Comparison of ENCODE assay signal across 11 cellular contexts in the genomic region with DNA sequence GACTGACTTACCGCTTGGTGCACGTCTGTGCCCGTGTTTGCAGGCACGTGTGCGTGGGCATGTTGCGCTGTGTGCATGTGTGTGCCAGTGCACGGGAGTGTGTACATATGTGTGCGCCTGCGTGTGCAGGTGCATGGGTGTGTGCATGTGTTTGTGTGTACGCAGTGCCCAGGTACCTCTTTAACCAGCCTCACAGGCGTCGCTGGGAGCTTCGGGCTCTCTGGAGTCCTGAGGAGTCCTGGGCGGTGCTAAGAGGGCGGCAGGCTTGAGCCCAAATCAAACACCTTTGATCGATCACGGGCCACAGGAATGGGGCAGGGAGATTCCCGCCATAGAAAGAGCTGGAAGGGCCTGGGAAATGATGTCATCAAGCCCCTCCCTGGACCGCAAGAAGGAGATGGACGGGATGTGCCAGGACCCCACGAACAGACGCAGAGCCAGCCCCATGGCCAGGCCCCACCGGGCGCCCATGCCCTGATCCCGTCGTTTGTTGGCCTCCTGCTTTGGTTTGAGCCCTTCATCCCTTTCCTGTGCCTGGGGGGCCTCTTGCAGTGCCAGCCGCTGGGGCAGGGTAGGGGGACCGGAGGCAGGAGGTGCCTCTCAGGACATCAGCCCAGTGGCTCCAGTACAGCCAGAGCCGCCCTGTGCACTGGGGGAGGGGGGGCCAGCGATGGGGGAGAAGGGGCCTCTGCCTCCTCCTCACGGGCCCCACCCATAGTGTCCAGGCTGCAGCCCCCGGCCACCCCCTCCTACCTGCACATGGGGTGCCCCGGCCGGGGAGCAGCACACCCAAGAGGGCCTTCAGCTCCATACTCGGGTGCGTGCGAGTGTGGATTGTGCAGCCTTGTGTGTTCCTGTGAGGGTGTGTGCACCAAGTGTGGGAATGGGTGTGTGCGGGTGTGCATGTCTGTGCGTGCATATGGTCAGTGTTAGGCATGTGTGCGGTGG. TPM values are rescaled to one million over a fixed set of nuclear protein-coding genes. Genes with fewer than 3 reads are reported as not detected.
"Had no signal": no experiment of that assay in that cellular context is flagged by ENCODE, and none has a peak within 500 bp of the region (broad histone marks: within the 10 kb centered on the region; RNA-seq: fewer than 3 reads in every experiment).

No MANE protein-coding gene starts in this region.

- DNase-seq: activated CD4-positive, alpha-beta T cell treated with anti-CD3 and anti-CD28 coated beads, Interleukin-2, amount 10 ng/mL, durations not matched to agents 7 days and 5 days; activated gamma-delta T cell treated with Interleukin-2 at 50 U/mL for 16 hours; activated naive CD8-positive, alpha-beta T cell treated with anti-CD3 and anti-CD28 coated beads for 36 hours; activated T-cell treated with anti-CD3 and anti-CD28 coated beads, Interleukin-2, amount 50 U/mL, for 4 hours; dermis blood vessel endothelial cell; endodermal cell; stimulated activated naive B cell treated with anti-CD40 and anti-IgM and Interleukin-4, amounts not matched to agents 10 μg/mL and 1 μg/mL and 100 μg/mL, for 72 hours; upper lobe of right lung had no signal

- H3K9me3 Mint-ChIP-seq: activated CD4-positive, alpha-beta T cell treated with anti-CD3 and anti-CD28 coated beads, Interleukin-2, amount 10 ng/mL, durations not matched to agents 7 days and 5 days; activated naive CD8-positive, alpha-beta T cell treated with anti-CD3 and anti-CD28 coated beads for 36 hours; activated T-cell treated with anti-CD3 and anti-CD28 coated beads, Interleukin-2, amount 50 U/mL, for 4 hours; endodermal cell; memory B cell had no signal

- ATAC-seq: activated T-cell treated with anti-CD3 and anti-CD28 coated beads, Interleukin-2, amount 50 U/mL, for 4 hours; stimulated activated naive B cell treated with anti-CD40 and anti-IgM and Interleukin-4, amounts not matched to agents 10 μg/mL and 1 μg/mL and 100 μg/mL, for 72 hours; upper lobe of right lung had no signal

- H3K27ac Mint-ChIP-seq: activated CD4-positive, alpha-beta T cell treated with anti-CD3 and anti-CD28 coated beads, Interleukin-2, amount 10 ng/mL, durations not matched to agents 7 days and 5 days; activated naive CD8-positive, alpha-beta T cell treated with anti-CD3 and anti-CD28 coated beads for 36 hours; endodermal cell; memory B cell; stimulated activated naive B cell treated with anti-CD40 and anti-IgM and Interleukin-4, amounts not matched to agents 10 μg/mL and 1 μg/mL and 100 μg/mL, for 72 hours had no signal

- H3K4me3 Mint-ChIP-seq: activated CD4-positive, alpha-beta T cell treated with anti-CD3 and anti-CD28 coated beads, Interleukin-2, amount 10 ng/mL, durations not matched to agents 7 days and 5 days; activated naive CD8-positive, alpha-beta T cell treated with anti-CD3 and anti-CD28 coated beads for 36 hours; activated T-cell treated with anti-CD3 and anti-CD28 coated beads, Interleukin-2, amount 50 U/mL, for 4 hours; endodermal cell; memory B cell; stimulated activated naive B cell treated with anti-CD40 and anti-IgM and Interleukin-4, amounts not matched to agents 10 μg/mL and 1 μg/mL and 100 μg/mL, for 72 hours had no signal

- H3K4me2 ChIP-seq: smooth muscle cell had no signal

- H3K27ac ChIP-seq: right atrium auricular region, upper lobe of right lung had no signal

- H3K9me3 ChIP-seq: right atrium auricular region, upper lobe of right lung had no signal

- H3K36me3 ChIP-seq: right atrium auricular region, upper lobe of right lung had no signal

- H3K4me1 Mint-ChIP-seq: activated CD4-positive, alpha-beta T cell treated with anti-CD3 and anti-CD28 coated beads, Interleukin-2, amount 10 ng/mL, durations not matched to agents 7 days and 5 days; activated naive CD8-positive, alpha-beta T cell treated with anti-CD3 and anti-CD28 coated beads for 36 hours; endodermal cell had no signal

- H3K36me3 Mint-ChIP-seq: activated naive CD8-positive, alpha-beta T cell treated with anti-CD3 and anti-CD28 coated beads for 36 hours; memory B cell; stimulated activated naive B cell treated with anti-CD40 and anti-IgM and Interleukin-4, amounts not matched to agents 10 μg/mL and 1 μg/mL and 100 μg/mL, for 72 hours had no signal

- H3K4me3 ChIP-seq: right atrium auricular region, smooth muscle cell, upper lobe of right lung had no signal

RNA-seq across cellular contexts. Expression of a gene that starts 5.8 kb away (rescaled TPM):
- total RNA-seq: activated naive CD8-positive, alpha-beta T cell treated with anti-CD3 and anti-CD28 coated beads for 36 hours; dermis blood vessel endothelial cell had no signal
